Comparison of ENCODE assay signal across 21 cellular contexts in the genomic region with DNA sequence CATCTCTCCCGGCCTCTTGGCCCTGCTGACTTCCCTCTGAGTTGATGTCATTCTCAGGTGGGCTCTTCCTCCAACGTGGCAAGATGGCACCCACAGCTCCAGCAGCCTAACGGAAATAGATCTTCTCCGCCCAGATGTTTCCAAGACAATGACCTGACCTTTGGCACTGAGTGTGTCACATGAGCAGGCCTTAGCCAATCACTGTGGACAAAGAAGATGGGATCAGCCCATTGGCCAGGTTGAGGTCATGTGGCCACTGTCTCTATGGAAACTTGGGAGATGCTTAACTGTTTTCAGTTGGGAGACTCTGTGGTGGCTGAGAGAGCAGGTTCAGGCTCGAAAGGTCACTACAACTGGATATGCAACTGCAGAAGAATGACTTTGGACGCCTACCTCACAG. TPM values are rescaled to one million over a fixed set of nuclear protein-coding genes. Genes with fewer than 3 reads are reported as not detected.
DNase-seq lines count a peak whose midpoint lies in the region; ATAC-seq and TF ChIP-seq lines count a peak whose summit lies in the region.
"Had no signal": no experiment of that assay in that cellular context is flagged by ENCODE, and none has a peak within 500 bp of the region (broad histone marks: within the 10 kb centered on the region; RNA-seq: fewer than 3 reads in every experiment).

No MANE protein-coding gene starts in this region.

- no peaks in the 10 kb centered on the region for H4K20me1 ChIP-seq in Karpas-422 (ENCODE audit: insufficient read depth, low read depth, low read length)
- H4K20me1 ChIP-seq: BLaER1 had no signal

- 35 to 67% methylated on average over 6 of the region's 6 CpGs for WGBS in testis, 2 donors

- H3K9me3 ChIP-seq in Karpas-422 (ENCODE audit: low read length) (no peaks in the 10 kb centered on the region), testis (no peaks in the 10 kb centered on the region)
- H3K9me3 ChIP-seq: BLaER1 had no signal

- H3K27ac ChIP-seq in Karpas-422 (ENCODE audit: low read length), result no peak overlapping the region
- no peak overlapping the region for H3K27ac ChIP-seq in testis
- H3K27ac ChIP-seq: BLaER1 had no signal

- no peak overlapping the region for H3K4me2 ChIP-seq in Karpas-422 (ENCODE audit: low read depth, low read length, poor library complexity, severe bottlenecking)
- H3K4me2 ChIP-seq: BLaER1 had no signal

- peaks cover under 1 to 2% of the 10 kb centered on the region in 2 donors for H3K36me3 Mint-ChIP-seq in activated T-cell treated with anti-CD3 and anti-CD28 coated beads, Interleukin-2, amount 50 U/mL, for 72 hours (ENCODE audit: insufficient read depth in 2 of 2)

- H3K36me3 ChIP-seq in Karpas-422 (ENCODE audit: insufficient read depth, low read length) (no peaks in the 10 kb centered on the region), testis (ENCODE audit: low read depth, missing control alignments) (no peaks in the 10 kb centered on the region)
- H3K36me3 ChIP-seq: BLaER1 had no signal

- TF ChIP-seq POLR2A in testis (IDR thresholded peaks at IDR 0.05), result no peak

- peaks cover 51% of the 10 kb centered on the region for H3K4me1 Mint-ChIP-seq in activated T-cell treated with anti-CD3 and anti-CD28 coated beads, Interleukin-2, amount 50 U/mL, for 72 hours (ENCODE audit: low read depth)

- H3K4me1 ChIP-seq in Karpas-422 (ENCODE audit: low read length) (no peaks in the 10 kb centered on the region), testis (no peaks in the 10 kb centered on the region)

- H3K27me3 Mint-ChIP-seq in activated T-cell treated with anti-CD3 and anti-CD28 coated beads, Interleukin-2, amount 50 U/mL, for 72 hours (ENCODE audit: low read depth), result no peaks in the 10 kb centered on the region
- H3K27me3 Mint-ChIP-seq: CD4-positive, alpha-beta T cell had no signal

- ATAC-seq in activated T-cell treated with anti-CD3 and anti-CD28 coated beads, Interleukin-2, amount 50 U/mL, for 72 hours (replicated peaks in 1 of 2), result no peak
- no peak for ATAC-seq in HG03025 (IDR thresholded peaks at IDR 0.05; ENCODE audit: low FRiP score, unreplicated experiment)

- no peaks in the 10 kb centered on the region for H3K9me2 ChIP-seq in Karpas-422 (replicated peaks; ENCODE audit: insufficient read depth, low read length)

- no peak for TF ChIP-seq CTCF in testis (IDR thresholded peaks at IDR 0.05)

- intact Hi-C loops in testis (cut with DNase I; ENCODE audit: low total_unique reads), result no loop called here

- peaks cover under 1 to 2% of the 10 kb centered on the region in 2 donors for H3K9me3 Mint-ChIP-seq in activated T-cell treated with anti-CD3 and anti-CD28 coated beads, Interleukin-2, amount 50 U/mL, for 72 hours
- H3K9me3 Mint-ChIP-seq: CD4-positive, alpha-beta T cell had no signal

- no peaks in the 10 kb centered on the region for H3K27me3 ChIP-seq in Karpas-422 (ENCODE audit: low read length)
- H3K27me3 ChIP-seq in testis, result no peaks in the 10 kb centered on the region
- H3K27me3 ChIP-seq: BLaER1 had no signal

- H3K79me2 ChIP-seq in Karpas-422 (ENCODE audit: low read length), result no peaks in the 10 kb centered on the region

- peak overlapping the region; percentile 50; the same call in 1 of the 2 replicates for H2AFZ ChIP-seq in Karpas-422 (ENCODE audit: low read length)

- H3K9ac ChIP-seq in Karpas-422 (ENCODE audit: low read length), result no peak overlapping the region
- H3K9ac ChIP-seq: BLaER1 had no signal

- DNase-seq in activated T-cell treated with anti-CD3 and anti-CD28 coated beads, Interleukin-2, amount 50 U/mL, for 72 hours, result no peak
- DNase-seq in activated T-cell treated with anti-CD3 and anti-CD28 coated beads, Interleukin-2, amount 50 U/mL, for 48 hours, result no peak
- DNase-seq in Karpas-422 (peak; percentile 64), OCI-M1 (lab: John Stamatoyannopoulos, UW) (peak; percentile 13), testis (peak; percentile 84), DMS53 (lab: John Stamatoyannopoulos, UW) (no peak)
- DNase-seq: CD4-positive, alpha-beta T cell; COR-L47; GOT3; HCEC 1CT; NCI-H1105; NCI-H2029 treated with DMSO at 0.1 percent for 48 hours; NCI-H69; NK-92 treated with Interleukin-12 subunit alpha and Interleukin-12 subunit beta, amount 100 ng/mL, for 24 hours; Right ventricle myocardium superior had no signal

- peak overlapping the region; percentile 3 to 35 for H3K4me3 Mint-ChIP-seq in activated T-cell treated with anti-CD3 and anti-CD28 coated beads, Interleukin-2, amount 50 U/mL, for 72 hours
- H3K4me3 Mint-ChIP-seq: CD4-positive, alpha-beta T cell; T-helper 1 cell treated with Interleukin-12 subunit alpha and Interleukin-12 subunit beta and Interleukin-4 antibody, amounts not matched to agents 30 μg/mL and 1 μg/mL, for 36 hours had no signal

- peak overlapping the region; percentile 13 for H3K27ac Mint-ChIP-seq in activated T-cell treated with anti-CD3 and anti-CD28 coated beads, Interleukin-2, amount 50 U/mL, for 72 hours
- H3K27ac Mint-ChIP-seq: CD4-positive, alpha-beta T cell; T-helper 1 cell treated with Interleukin-12 subunit alpha and Interleukin-12 subunit beta and Interleukin-4 antibody, amounts not matched to agents 30 μg/mL and 1 μg/mL, for 36 hours had no signal

- H3K4me3 ChIP-seq in Karpas-422 (ENCODE audit: low read length) (no peak overlapping the region), testis (peak overlapping the region; percentile 4 to 49)
- H3K4me3 ChIP-seq: BLaER1 had no signal

RNA-seq across cellular contexts. Expression of a gene that starts 14.9 kb away (rescaled TPM):
- total RNA-seq in activated T-cell treated with anti-CD3 and anti-CD28 coated beads, Interleukin-2, amount 50 U/mL, for 72 hours, result not detected
- not detected in 2 replicates for total RNA-seq in Karpas-422 (2014; rRNA removed; shearing (Covaris generic); ENCODE audit: low replicate concordance)
- total RNA-seq in testis, result not detected
- not detected for polyA plus RNA-seq in testis (ENCODE audit: insufficient read depth, low read depth, low replicate concordance)
- total RNA-seq: CD4-positive, alpha-beta T cell; G401; NCI-H460; Right ventricle myocardium superior; SK-MEL-5 had no signal

RNA-seq across cellular contexts. Expression of a gene that starts 24.1 kb away (rescaled TPM):
- total RNA-seq in activated T-cell treated with anti-CD3 and anti-CD28 coated beads, Interleukin-2, amount 50 U/mL, for 72 hours, result not detected
- total RNA-seq in Karpas-422 (2014; rRNA removed; shearing (Covaris generic); ENCODE audit: low replicate concordance), result not detected in 2 replicates
- total RNA-seq in testis, result not detected
- polyA plus RNA-seq in testis (ENCODE audit: insufficient read depth, low read depth, low replicate concordance), result not detected
- total RNA-seq: CD4-positive, alpha-beta T cell; G401; NCI-H460; Right ventricle myocardium superior; SK-MEL-5 had no signal

RNA-seq across cellular contexts. Expression of a gene that starts 33.7 kb away (rescaled TPM):
- not detected for total RNA-seq in activated T-cell treated with anti-CD3 and anti-CD28 coated beads, Interleukin-2, amount 50 U/mL, for 72 hours
- not detected in 2 replicates for total RNA-seq in Karpas-422 (2014; rRNA removed; shearing (Covaris generic); ENCODE audit: low replicate concordance)
- not detected for total RNA-seq in testis
- polyA plus RNA-seq in testis (ENCODE audit: insufficient read depth, low read depth, low replicate concordance), result not detected
- total RNA-seq: CD4-positive, alpha-beta T cell; G401; NCI-H460; Right ventricle myocardium superior; SK-MEL-5 had no signal

RNA-seq across cellular contexts. Expression of a gene that starts 42.8 kb away (rescaled TPM):
- total RNA-seq in activated T-cell treated with anti-CD3 and anti-CD28 coated beads, Interleukin-2, amount 50 U/mL, for 72 hours, result not detected
- not detected in 2 replicates for total RNA-seq in Karpas-422 (2014; rRNA removed; shearing (Covaris generic); ENCODE audit: low replicate concordance)
- not detected for total RNA-seq in testis
- not detected for polyA plus RNA-seq in testis (ENCODE audit: insufficient read depth, low read depth, low replicate concordance)
- total RNA-seq: CD4-positive, alpha-beta T cell; NCI-H460; Right ventricle myocardium superior; SK-MEL-5 had no signal

RNA-seq across cellular contexts. Expression of a gene that starts 52.2 kb away (rescaled TPM):
- not detected for total RNA-seq in activated T-cell treated with anti-CD3 and anti-CD28 coated beads, Interleukin-2, amount 50 U/mL, for 72 hours
- total RNA-seq in Karpas-422 (2014; rRNA removed; shearing (Covaris generic); ENCODE audit: low replicate concordance), result not detected in 2 replicates
- 1 to 10 TPM; 2.2 to 2.6 TPM for total RNA-seq in testis
- not detected for polyA plus RNA-seq in testis (ENCODE audit: insufficient read depth, low read depth, low replicate concordance)
- total RNA-seq: CD4-positive, alpha-beta T cell; NCI-H460; Right ventricle myocardium superior; SK-MEL-5 had no signal

Comparison
In these comparisons a context has a peak if more than half of its experiments do, and no peak if none do; other contexts are left out.
1. DNase-seq: peak in Karpas-422 (single experiment), OCI-M1 (single experiment) and testis (single experiment); none in activated T-cell treated with anti-CD3 and anti-CD28 coated beads, Interleukin-2, amount 50 U/mL, for 72 hours (0 of 2), activated T-cell treated with anti-CD3 and anti-CD28 coated beads, Interleukin-2, amount 50 U/mL, for 48 hours (0 of 2) and DMS53 (single experiment).